ENCODE assay signal across 10 cellular contexts in genomic region chr14:101825797-101826196, GRCh38.
A peak's percentile ranks its signal among the peaks of the same experiment; 100 is the strongest.
DNase-seq lines count a peak whose midpoint lies in the region; ATAC-seq and TF ChIP-seq lines count a peak whose summit lies in the region.
"Had no signal": no experiment of that assay in that cellular context is flagged by ENCODE, and none has a peak within 500 bp of the region (broad histone marks: within the 10 kb centered on the region; RNA-seq: fewer than 3 reads in every experiment).

No MANE protein-coding gene starts in this region.

- ATAC-seq in GM18502 (IDR thresholded peaks at IDR 0.05; ENCODE audit: poor library complexity, unreplicated experiment) = no peak
- ATAC-seq in HG03045 (IDR thresholded peaks at IDR 0.05; ENCODE audit: unreplicated experiment) = no peak

- peak overlapping the region; percentile 70 for H3K4me3 Mint-ChIP-seq in activated naive CD4-positive, alpha-beta T cell treated with anti-CD3 and anti-CD28 coated beads for 36 hours
- peak overlapping the region; percentile 84 for H3K4me3 Mint-ChIP-seq in activated CD4-positive, alpha-beta memory T cell treated with anti-CD3 and anti-CD28 coated beads, Interleukin-2, amount 10 ng/mL, durations not matched to agents 7 days and 5 days

- H3K14ac ChIP-seq in mesenchymal stem cell (ENCODE audit: low read length in 2 of 2) = no peak overlapping the region

- H3K9me3 Mint-ChIP-seq in activated naive CD4-positive, alpha-beta T cell treated with anti-CD3 and anti-CD28 coated beads for 36 hours = no peaks in the 10 kb centered on the region
- H3K9me3 Mint-ChIP-seq in activated CD4-positive, alpha-beta memory T cell treated with anti-CD3 and anti-CD28 coated beads, Interleukin-2, amount 10 ng/mL, durations not matched to agents 7 days and 5 days = no peaks in the 10 kb centered on the region

- H3K36me3 ChIP-seq in mesenchymal stem cell (ENCODE audit: control insufficient read depth in 1 of 2, insufficient read depth in 2 of 2, low read depth in 1 of 2, low read length in 2 of 2) = peaks cover 12 to 18% of the 10 kb centered on the region in 2 experiments
- H3K36me3 ChIP-seq in tibial nerve = peaks cover 0 to 7% (median 0%) of the 10 kb centered on the region in 3 donors

- no peak overlapping the region for H3K23ac ChIP-seq in mesenchymal stem cell (ENCODE audit: low read length in 2 of 2)

- CTCF ChIA-PET in activated naive CD4-positive, alpha-beta T cell treated with anti-CD3 and anti-CD28 coated beads for 36 hours (lab: Charles Lee) = interaction anchor here (1.3 to 2.6 kb wide), 4 partner anchors 11 to 55 kb away, joined by 5 to 9 read pairs (median 6); no protein-coding TSS in a partner anchor
- CTCF ChIA-PET in activated CD4-positive, alpha-beta memory T cell treated with anti-CD3 and anti-CD28 coated beads, Interleukin-2, amount 10 ng/mL, durations not matched to agents 7 days and 5 days (lab: Charles Lee) = interaction anchor here (0.7 to 6.7 kb wide), 7 partner anchors 11 to 55 kb away, joined by 3 to 84 read pairs (median 3); no protein-coding TSS in a partner anchor

- TF ChIP-seq CTCF in tibial nerve (IDR thresholded peaks at IDR 0.05) = no peak

- POLR2A ChIA-PET in activated CD4-positive, alpha-beta memory T cell treated with anti-CD3 and anti-CD28 coated beads, Interleukin-2, amount 10 ng/mL, durations not matched to agents 7 days and 5 days (lab: Charles Lee) = interaction anchor here (1.0 to 5.6 kb wide), 8 partner anchors 10 to 139 kb away, joined by 3 to 823 read pairs (median 18); partner anchors contain the start of gene DYNC1H1

- no peak overlapping the region for H3K4me2 ChIP-seq in mesenchymal stem cell (ENCODE audit: low read length, poor library complexity, severe bottlenecking)

- H3K27me3 ChIP-seq in mesenchymal stem cell (ENCODE audit: control insufficient read depth in 1 of 2, insufficient read depth in 1 of 2, low read length in 2 of 2) = no peaks in the 10 kb centered on the region
- H3K27me3 ChIP-seq in tibial nerve = no peaks in the 10 kb centered on the region

- H4K8ac ChIP-seq in mesenchymal stem cell (ENCODE audit: low read length) = no peak overlapping the region

- H3K4me3 ChIP-seq in mesenchymal stem cell (ENCODE audit: insufficient read depth in 1 of 2, low read depth in 1 of 2, low read length in 2 of 2) = peak overlapping the region in 1 of 2 experiments; percentile 73
- peak overlapping the region in 1 of 4 donors; percentile 7 for H3K4me3 ChIP-seq in tibial nerve

- peaks cover 5% of the 10 kb centered on the region for H3K4me1 ChIP-seq in mesenchymal stem cell (ENCODE audit: control insufficient read depth, insufficient read depth, low read depth, low read length)
- peaks cover 0 to 81% (median 25%) of the 10 kb centered on the region in 4 donors for H3K4me1 ChIP-seq in tibial nerve

- H2AK5ac ChIP-seq in mesenchymal stem cell (ENCODE audit: low read length, severe bottlenecking) = no peak overlapping the region

- H2BK120ac ChIP-seq in mesenchymal stem cell (ENCODE audit: low read depth, low read length) = no peak overlapping the region

- no peaks in the 10 kb centered on the region for H3K27me3 Mint-ChIP-seq in activated naive CD4-positive, alpha-beta T cell treated with anti-CD3 and anti-CD28 coated beads for 36 hours (ENCODE audit: low read depth)
- no peaks in the 10 kb centered on the region for H3K27me3 Mint-ChIP-seq in activated CD4-positive, alpha-beta memory T cell treated with anti-CD3 and anti-CD28 coated beads, Interleukin-2, amount 10 ng/mL, durations not matched to agents 7 days and 5 days

- H2BK15ac ChIP-seq in mesenchymal stem cell (ENCODE audit: low read depth, poor library complexity, severe bottlenecking) = no peak overlapping the region

- H4K91ac ChIP-seq in mesenchymal stem cell (ENCODE audit: low read length) = no peak overlapping the region

- intact Hi-C loops in activated naive CD4-positive, alpha-beta T cell treated with anti-CD3 and anti-CD28 coated beads for 36 hours (cut with micrococcal nuclease) = loop anchor here (2.0 kb wide), 3 partner anchors 123 to 261 kb away; partner anchors contain the start of genes DYNC1H1 and HSP90AA1

- H3K36me3 Mint-ChIP-seq in activated naive CD4-positive, alpha-beta T cell treated with anti-CD3 and anti-CD28 coated beads for 36 hours (ENCODE audit: low read depth) = peaks cover 36% of the 10 kb centered on the region
- peaks cover 81% of the 10 kb centered on the region for H3K36me3 Mint-ChIP-seq in activated CD4-positive, alpha-beta memory T cell treated with anti-CD3 and anti-CD28 coated beads, Interleukin-2, amount 10 ng/mL, durations not matched to agents 7 days and 5 days (ENCODE audit: low read depth)

- no peak overlapping the region for H3K4ac ChIP-seq in mesenchymal stem cell (ENCODE audit: low read depth in 1 of 2, low read length in 2 of 2)

- H2AFZ ChIP-seq in mesenchymal stem cell (ENCODE audit: low read depth, low read length) = no peak overlapping the region

- no peak overlapping the region for H3K27ac ChIP-seq in mesenchymal stem cell (ENCODE audit: low read length, poor library complexity, severe bottlenecking)
- H3K27ac ChIP-seq in tibial nerve = peak overlapping the region in 3 of 4 donors; percentile 82 to 92 (median 85)
- H3K27ac ChIP-seq: VCaP had no signal

- no peak overlapping the region for H2BK12ac ChIP-seq in mesenchymal stem cell (ENCODE audit: low read length in 2 of 2)

- no peak overlapping the region for H3K18ac ChIP-seq in mesenchymal stem cell (ENCODE audit: low read depth in 1 of 2, low read length in 2 of 2)

- no peak for TF ChIP-seq POLR2A in tibial nerve (IDR thresholded peaks at IDR 0.05)

- peaks cover 89% of the 10 kb centered on the region for H3K4me1 Mint-ChIP-seq in activated naive CD4-positive, alpha-beta T cell treated with anti-CD3 and anti-CD28 coated beads for 36 hours (ENCODE audit: low read depth)
- peaks cover 78% of the 10 kb centered on the region for H3K4me1 Mint-ChIP-seq in activated CD4-positive, alpha-beta memory T cell treated with anti-CD3 and anti-CD28 coated beads, Interleukin-2, amount 10 ng/mL, durations not matched to agents 7 days and 5 days

- WGBS in mesenchymal stem cell = 100% methylated on average over 1 of the region's 3 CpGs
- 86% methylated on average over 3 of the region's 3 CpGs for WGBS in tibial nerve, 2 donors

- no peaks in the 10 kb centered on the region for H3K9me3 ChIP-seq in mesenchymal stem cell (ENCODE audit: control insufficient read depth, low read length)
- no peaks in the 10 kb centered on the region for H3K9me3 ChIP-seq in tibial nerve

- peaks cover 36% of the 10 kb centered on the region for H3K79me1 ChIP-seq in mesenchymal stem cell (replicated peaks; ENCODE audit: low read length, poor library complexity, severe bottlenecking)

- no peak for TF ChIP-seq EP300 in tibial nerve (IDR thresholded peaks at IDR 0.05)

- H2BK5ac ChIP-seq in mesenchymal stem cell (ENCODE audit: low read depth, low read length, poor library complexity, severe bottlenecking) = no peak overlapping the region

- H3K27ac Mint-ChIP-seq in activated naive CD4-positive, alpha-beta T cell treated with anti-CD3 and anti-CD28 coated beads for 36 hours = peak overlapping the region; percentile 98
- H3K27ac Mint-ChIP-seq in activated CD4-positive, alpha-beta memory T cell treated with anti-CD3 and anti-CD28 coated beads, Interleukin-2, amount 10 ng/mL, durations not matched to agents 7 days and 5 days = peak overlapping the region; percentile 98

- H3K9ac ChIP-seq in mesenchymal stem cell (ENCODE audit: low read length) = peak overlapping the region; percentile 86

- no peak for DNase-seq in activated naive CD4-positive, alpha-beta T cell treated with anti-CD3 and anti-CD28 coated beads for 36 hours
- no peak for DNase-seq in activated naive CD4-positive, alpha-beta T cell treated with Interleukin-2 at 50 U/mL for 16 hours
- DNase-seq in activated CD4-positive, alpha-beta memory T cell treated with anti-CD3 and anti-CD28 coated beads, Interleukin-2, amount 10 ng/mL, durations not matched to agents 7 days and 5 days = no peak
- DNase-seq in mesenchymal stem cell (no peak), tibial nerve (ENCODE audit: low spot score in 2 of 2) (no peak), NCI-H2227 treated with DMSO at 0.1 percent for 48 hours (lab: John Stamatoyannopoulos, UW) (no peak)
- DNase-seq: NCI-H2029 treated with DMSO at 0.1 percent for 48 hours had no signal
